In the genomic region with DNA sequence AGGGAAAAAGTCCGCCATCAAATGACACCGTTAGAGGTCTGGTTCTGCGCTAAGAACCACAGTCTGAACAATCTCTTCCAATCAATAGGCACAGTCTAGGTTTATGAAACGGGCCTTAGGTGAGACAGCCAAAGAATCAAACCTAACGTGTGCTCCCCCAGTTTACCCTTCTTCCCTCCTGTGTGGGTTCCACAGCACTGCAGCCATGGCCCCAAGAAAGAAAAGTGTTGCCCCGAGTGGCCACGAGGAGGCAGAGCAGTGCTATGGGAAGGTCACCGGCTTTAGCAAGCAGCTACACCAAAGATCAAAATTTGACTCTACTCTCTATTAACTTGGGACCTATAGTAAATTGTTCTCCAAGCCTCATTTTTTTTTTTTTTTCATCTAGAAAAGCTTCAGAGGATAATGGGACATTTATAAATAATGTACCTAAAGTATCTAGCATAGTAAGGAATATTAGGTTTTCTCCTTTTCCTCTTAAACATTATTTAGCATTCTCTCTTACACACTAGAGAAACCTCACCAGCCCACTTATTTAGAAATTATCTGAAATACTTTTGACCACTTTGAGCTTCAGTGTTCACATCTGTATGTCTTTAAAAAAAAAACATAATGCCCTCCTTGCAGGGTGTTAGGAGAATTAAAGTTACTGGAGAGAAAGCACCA, we compare ENCODE assay signal across 7 cellular contexts.
DNase-seq lines count a peak whose midpoint lies in the region; ATAC-seq and TF ChIP-seq lines count a peak whose summit lies in the region.

No MANE protein-coding gene starts in this region.

- H4K91ac ChIP-seq in H9 (ENCODE audit: insufficient read length, low read depth, low read length): no peak overlapping the region

- H3K36me3 Mint-ChIP-seq in H9 (ENCODE audit: insufficient read depth in 1 of 3, low read depth in 3 of 3): peaks cover 25 to 73% (median 46%) of the 10 kb centered on the region in 3 experiments; a peak in 6 of 7 replicates
- peaks cover 56% of the 10 kb centered on the region for H3K36me3 Mint-ChIP-seq in WTC11

- H2AFZ ChIP-seq in H9 (ENCODE audit: low read length): no peak overlapping the region

- DNase-seq in H9 (peak; percentile 63), NAMALWA (ENCODE audit: low spot score) (peak; percentile 60), WTC11 (ENCODE audit: low spot score) (peak; percentile 76), caudate nucleus (lab: John Stamatoyannopoulos, UW) (peak in 39 of 61 donors; percentile 0 to 49 (median 11)), left lobe of liver (ENCODE audit: low spot score) (peak; percentile 55)
- peak; percentile 27 to 59 (median 31) for DNase-seq in stimulated activated CD4-positive, alpha-beta T cell treated with anti-CD3 and anti-CD28 coated beads, TNF-alpha, amount 100 ng/mL, for 24 hours (ENCODE audit: low read depth in 3 of 3)

- H3K14ac ChIP-seq in H9 (ENCODE audit: insufficient read depth, low read length): no peak overlapping the region

- no peak overlapping the region for H3K4me2 ChIP-seq in H9 (ENCODE audit: insufficient read depth, insufficient read length, low read length)

- no peak overlapping the region for H3K56ac ChIP-seq in H9 (ENCODE audit: insufficient read length, low read depth, low read length)

- no peak overlapping the region for H2BK20ac ChIP-seq in H9 (ENCODE audit: low read depth, low read length, poor library complexity, severe bottlenecking)

- H4K20me1 ChIP-seq in H9 (ENCODE audit: control insufficient read depth, insufficient read depth, insufficient read length): no peaks in the 10 kb centered on the region

- H4K5ac ChIP-seq in H9 (ENCODE audit: insufficient read length, low read depth, low read length): no peak overlapping the region

- no peak overlapping the region for H2BK12ac ChIP-seq in H9 (ENCODE audit: insufficient read length, low read depth, low read length)

- POLR2A ChIA-PET in WTC11 (lab: Charles Lee): interaction anchor here (1.7 kb wide), 1 partner anchor 154 kb away, joined by 13 read pairs; a partner anchor contains a TSS

- H3T11ph ChIP-seq in H9 (ENCODE audit: low read length): no peak overlapping the region

- H2AK5ac ChIP-seq in H9 (ENCODE audit: insufficient read length, low read length): no peak overlapping the region

- no peak overlapping the region for H3K9ac ChIP-seq in H9 (ENCODE audit: extremely low read depth, insufficient read length, low read length)

- no peaks in the 10 kb centered on the region for H3K79me1 ChIP-seq in H9 (ENCODE audit: insufficient read depth, low read depth, low read length, poor library complexity, severe bottlenecking)

- H2BK120ac ChIP-seq in H9 (ENCODE audit: low read depth, low read length, poor library complexity, severe bottlenecking): no peak overlapping the region

- H3K27me3 ChIP-seq in H9 (ENCODE audit: insufficient read depth, low read length): no peaks in the 10 kb centered on the region

- TF ChIP-seq CTCF in GM12801 (IDR thresholded peaks at IDR 0.05; ENCODE audit: extremely low read depth, insufficient read length): peak; percentile 37
- peak; percentile 89 for TF ChIP-seq CTCF in H9 (conservative IDR thresholded peaks at IDR 0.05)
- TF ChIP-seq CTCF in WTC11 (IDR thresholded peaks at IDR 0.05): peak; percentile 78

- H3K23ac ChIP-seq in H9 (ENCODE audit: insufficient read length, low read depth, low read length): no peak overlapping the region

- CTCF ChIA-PET in WTC11 (lab: Charles Lee): interaction anchor here (0.5 to 2.2 kb wide), 26 partner anchors 9 to 504 kb away, joined by 3 to 16 read pairs (median 4); a partner anchor contains a TSS

- H3K27me3 Mint-ChIP-seq in H9 (ENCODE audit: low read depth): no peaks in the 10 kb centered on the region; the same call in 1 of the 2 replicates
- no peaks in the 10 kb centered on the region for H3K27me3 Mint-ChIP-seq in WTC11 (ENCODE audit: low read depth)

- H2BK15ac ChIP-seq in H9 (ENCODE audit: low read depth, low read length): no peak overlapping the region

- H3K4ac ChIP-seq in H9 (ENCODE audit: low read depth, low read length): no peak overlapping the region

- H3K79me2 ChIP-seq in H9 (ENCODE audit: insufficient read depth, low read length): no peaks in the 10 kb centered on the region

- H3K27ac Mint-ChIP-seq in H9 (peak overlapping the region in 1 of 3 experiments; percentile 72; a peak in 1 of 7 replicates), WTC11 (0 out of 2 replicates have a peak overlapping the region, but pooled peaks have one; percentile 9)

- H3K27ac ChIP-seq in H9 (ENCODE audit: insufficient read length, low read depth, low read length) (no peak overlapping the region), caudate nucleus (ENCODE audit: low read depth, low read length) (no peak overlapping the region)

- peak; percentile 96 for ATAC-seq in WTC11
- peak; percentile 98 for ATAC-seq in left lobe of liver

- H3K23me2 ChIP-seq in H9 (ENCODE audit: insufficient read length, low read depth, low read length, poor library complexity, severe bottlenecking): no peaks in the 10 kb centered on the region

- no peak overlapping the region for H4K8ac ChIP-seq in H9 (replicated peaks; ENCODE audit: insufficient read length, low read depth, low read length)

- no peaks in the 10 kb centered on the region for H3K9me3 ChIP-seq in H9 (ENCODE audit: control insufficient read depth, low read depth, low read length)

- H3K4me3 Mint-ChIP-seq in H9 (no peak overlapping the region; a peak in 1 of 5 replicates), WTC11 (no peak overlapping the region)

- no peaks in the 10 kb centered on the region for H3K4me1 Mint-ChIP-seq in H9
- no peaks in the 10 kb centered on the region for H3K4me1 Mint-ChIP-seq in WTC11

- no peak overlapping the region for H2BK5ac ChIP-seq in H9 (ENCODE audit: insufficient read length, low read length)

- no peak overlapping the region for H3K18ac ChIP-seq in H9 (ENCODE audit: insufficient read length, low read depth, low read length)

- H3K4me1 ChIP-seq in H9 (ENCODE audit: insufficient read depth, low read length): no peaks in the 10 kb centered on the region

- WGBS in H9 (ENCODE audit: extremely low coverage, insufficient read length, low lambda C conversion rate): no CpG with 5 or more reads among the region's 8 CpGs

- no peaks in the 10 kb centered on the region for H3K9me3 Mint-ChIP-seq in H9
- no peaks in the 10 kb centered on the region for H3K9me3 Mint-ChIP-seq in WTC11

TF ChIP-seq in WTC11, 78 proteins besides CTCF, POLR2A, EP300 and RAD21 (continues in another document):
- TF ChIP-seq, protein P1, sequence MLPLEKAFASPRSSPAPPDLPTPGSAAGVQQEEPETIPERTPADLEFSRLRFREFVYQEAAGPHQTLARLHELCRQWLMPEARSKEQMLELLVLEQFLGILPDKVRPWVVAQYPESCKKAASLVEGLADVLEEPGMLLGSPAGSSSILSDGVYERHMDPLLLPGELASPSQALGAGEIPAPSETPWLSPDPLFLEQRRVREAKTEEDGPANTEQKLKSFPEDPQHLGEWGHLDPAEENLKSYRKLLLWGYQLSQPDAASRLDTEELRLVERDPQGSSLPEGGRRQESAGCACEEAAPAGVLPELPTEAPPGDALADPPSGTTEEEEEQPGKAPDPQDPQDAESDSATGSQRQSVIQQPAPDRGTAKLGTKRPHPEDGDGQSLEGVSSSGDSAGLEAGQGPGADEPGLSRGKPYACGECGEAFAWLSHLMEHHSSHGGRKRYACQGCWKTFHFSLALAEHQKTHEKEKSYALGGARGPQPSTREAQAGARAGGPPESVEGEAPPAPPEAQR (CRISPR knock-in tag; IDR thresholded peaks at IDR 0.05): no peak
- TF ChIP-seq, protein P2, sequence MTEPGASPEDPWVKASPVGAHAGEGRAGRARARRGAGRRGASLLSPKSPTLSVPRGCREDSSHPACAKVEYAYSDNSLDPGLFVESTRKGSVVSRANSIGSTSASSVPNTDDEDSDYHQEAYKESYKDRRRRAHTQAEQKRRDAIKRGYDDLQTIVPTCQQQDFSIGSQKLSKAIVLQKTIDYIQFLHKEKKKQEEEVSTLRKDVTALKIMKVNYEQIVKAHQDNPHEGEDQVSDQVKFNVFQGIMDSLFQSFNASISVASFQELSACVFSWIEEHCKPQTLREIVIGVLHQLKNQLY (CRISPR knock-in tag; IDR thresholded peaks at IDR 0.05): no peak
- TF ChIP-seq ATF1 (CRISPR knock-in tag; IDR thresholded peaks at IDR 0.05) (no peak), FOXP1 (CRISPR knock-in tag; IDR thresholded peaks at IDR 0.05; ENCODE audit: borderline replicate concordance) (no peak), ZNF232 (CRISPR knock-in tag; IDR thresholded peaks at IDR 0.05) (no peak)
- TF ChIP-seq, protein P3, sequence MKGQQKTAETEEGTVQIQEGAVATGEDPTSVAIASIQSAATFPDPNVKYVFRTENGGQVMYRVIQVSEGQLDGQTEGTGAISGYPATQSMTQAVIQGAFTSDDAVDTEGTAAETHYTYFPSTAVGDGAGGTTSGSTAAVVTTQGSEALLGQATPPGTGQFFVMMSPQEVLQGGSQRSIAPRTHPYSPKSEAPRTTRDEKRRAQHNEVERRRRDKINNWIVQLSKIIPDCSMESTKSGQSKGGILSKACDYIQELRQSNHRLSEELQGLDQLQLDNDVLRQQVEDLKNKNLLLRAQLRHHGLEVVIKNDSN (CRISPR knock-in tag; IDR thresholded peaks at IDR 0.05): no peak
- TF ChIP-seq, protein P4, sequence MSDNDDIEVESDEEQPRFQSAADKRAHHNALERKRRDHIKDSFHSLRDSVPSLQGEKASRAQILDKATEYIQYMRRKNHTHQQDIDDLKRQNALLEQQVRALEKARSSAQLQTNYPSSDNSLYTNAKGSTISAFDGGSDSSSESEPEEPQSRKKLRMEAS (CRISPR knock-in tag; IDR thresholded peaks at IDR 0.05): no peak
- TF ChIP-seq, protein P5, sequence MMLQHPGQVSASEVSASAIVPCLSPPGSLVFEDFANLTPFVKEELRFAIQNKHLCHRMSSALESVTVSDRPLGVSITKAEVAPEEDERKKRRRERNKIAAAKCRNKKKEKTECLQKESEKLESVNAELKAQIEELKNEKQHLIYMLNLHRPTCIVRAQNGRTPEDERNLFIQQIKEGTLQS (CRISPR knock-in tag; conservative IDR thresholded peaks at IDR 0.05): no peak

Comparison
In these comparisons a context has a peak if more than half of its experiments do, and no peak if none do; other contexts are left out.
1. CTCF ChIP-seq: peak in every context shown above with its lines; median percentile 89 in H9; 78 in WTC11; 37 in GM12801.
2. DNase-seq: peak in every context shown above with its lines; median percentile 76 in WTC11; 63 in H9; 60 in NAMALWA; 55 in left lobe of liver; 31 in stimulated activated CD4-positive, alpha-beta T cell treated with anti-CD3 and anti-CD28 coated beads, TNF-alpha, amount 100 ng/mL, for 24 hours; 11 in caudate nucleus.